Comparison of ENCODE assay signal across 1 cellular context in genomic region chr9:95012035-95012708, GRCh38.
TF ChIP-seq lines count a peak whose summit lies in the region.

No MANE protein-coding gene starts in this region.

TF ChIP-seq in HepG2, 621 proteins besides CTCF, POLR2A, EP300 and RAD21 (continued from another document):
- TF ChIP-seq, protein P1, sequence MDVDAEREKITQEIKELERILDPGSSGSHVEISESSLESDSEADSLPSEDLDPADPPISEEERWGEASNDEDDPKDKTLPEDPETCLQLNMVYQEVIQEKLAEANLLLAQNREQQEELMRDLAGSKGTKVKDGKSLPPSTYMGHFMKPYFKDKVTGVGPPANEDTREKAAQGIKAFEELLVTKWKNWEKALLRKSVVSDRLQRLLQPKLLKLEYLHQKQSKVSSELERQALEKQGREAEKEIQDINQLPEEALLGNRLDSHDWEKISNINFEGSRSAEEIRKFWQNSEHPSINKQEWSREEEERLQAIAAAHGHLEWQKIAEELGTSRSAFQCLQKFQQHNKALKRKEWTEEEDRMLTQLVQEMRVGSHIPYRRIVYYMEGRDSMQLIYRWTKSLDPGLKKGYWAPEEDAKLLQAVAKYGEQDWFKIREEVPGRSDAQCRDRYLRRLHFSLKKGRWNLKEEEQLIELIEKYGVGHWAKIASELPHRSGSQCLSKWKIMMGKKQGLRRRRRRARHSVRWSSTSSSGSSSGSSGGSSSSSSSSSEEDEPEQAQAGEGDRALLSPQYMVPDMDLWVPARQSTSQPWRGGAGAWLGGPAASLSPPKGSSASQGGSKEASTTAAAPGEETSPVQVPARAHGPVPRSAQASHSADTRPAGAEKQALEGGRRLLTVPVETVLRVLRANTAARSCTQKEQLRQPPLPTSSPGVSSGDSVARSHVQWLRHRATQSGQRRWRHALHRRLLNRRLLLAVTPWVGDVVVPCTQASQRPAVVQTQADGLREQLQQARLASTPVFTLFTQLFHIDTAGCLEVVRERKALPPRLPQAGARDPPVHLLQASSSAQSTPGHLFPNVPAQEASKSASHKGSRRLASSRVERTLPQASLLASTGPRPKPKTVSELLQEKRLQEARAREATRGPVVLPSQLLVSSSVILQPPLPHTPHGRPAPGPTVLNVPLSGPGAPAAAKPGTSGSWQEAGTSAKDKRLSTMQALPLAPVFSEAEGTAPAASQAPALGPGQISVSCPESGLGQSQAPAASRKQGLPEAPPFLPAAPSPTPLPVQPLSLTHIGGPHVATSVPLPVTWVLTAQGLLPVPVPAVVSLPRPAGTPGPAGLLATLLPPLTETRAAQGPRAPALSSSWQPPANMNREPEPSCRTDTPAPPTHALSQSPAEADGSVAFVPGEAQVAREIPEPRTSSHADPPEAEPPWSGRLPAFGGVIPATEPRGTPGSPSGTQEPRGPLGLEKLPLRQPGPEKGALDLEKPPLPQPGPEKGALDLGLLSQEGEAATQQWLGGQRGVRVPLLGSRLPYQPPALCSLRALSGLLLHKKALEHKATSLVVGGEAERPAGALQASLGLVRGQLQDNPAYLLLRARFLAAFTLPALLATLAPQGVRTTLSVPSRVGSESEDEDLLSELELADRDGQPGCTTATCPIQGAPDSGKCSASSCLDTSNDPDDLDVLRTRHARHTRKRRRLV (CRISPR knock-in tag; IDR thresholded peaks at IDR 0.05), result no peak
- TF ChIP-seq ZNF503 (CRISPR knock-in tag; IDR thresholded peaks at IDR 0.05) (no peak), MED13 (CRISPR knock-in tag; IDR thresholded peaks at IDR 0.05) (no peak), POLR2AphosphoS2 (IDR thresholded peaks at IDR 0.05; ENCODE audit: low read depth, low read length) (peak; percentile 39), ZNF512B (CRISPR knock-in tag; IDR thresholded peaks at IDR 0.05; ENCODE audit: borderline replicate concordance) (no peak), ZNF577 (CRISPR knock-in tag; IDR thresholded peaks at IDR 0.05; ENCODE audit: borderline replicate concordance, low read depth) (no peak)
- TF ChIP-seq, protein P2, sequence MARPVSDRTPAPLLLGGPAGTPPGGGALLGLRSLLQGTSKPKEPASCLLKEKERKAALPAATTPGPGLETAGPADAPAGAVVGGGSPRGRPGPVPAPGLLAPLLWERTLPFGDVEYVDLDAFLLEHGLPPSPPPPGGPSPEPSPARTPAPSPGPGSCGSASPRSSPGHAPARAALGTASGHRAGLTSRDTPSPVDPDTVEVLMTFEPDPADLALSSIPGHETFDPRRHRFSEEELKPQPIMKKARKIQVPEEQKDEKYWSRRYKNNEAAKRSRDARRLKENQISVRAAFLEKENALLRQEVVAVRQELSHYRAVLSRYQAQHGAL (CRISPR knock-in tag; IDR thresholded peaks at IDR 0.05; ENCODE audit: not compliant biosample characterization), result no peak
